ENCODE assay signal across 8 cellular contexts in the genomic region with DNA sequence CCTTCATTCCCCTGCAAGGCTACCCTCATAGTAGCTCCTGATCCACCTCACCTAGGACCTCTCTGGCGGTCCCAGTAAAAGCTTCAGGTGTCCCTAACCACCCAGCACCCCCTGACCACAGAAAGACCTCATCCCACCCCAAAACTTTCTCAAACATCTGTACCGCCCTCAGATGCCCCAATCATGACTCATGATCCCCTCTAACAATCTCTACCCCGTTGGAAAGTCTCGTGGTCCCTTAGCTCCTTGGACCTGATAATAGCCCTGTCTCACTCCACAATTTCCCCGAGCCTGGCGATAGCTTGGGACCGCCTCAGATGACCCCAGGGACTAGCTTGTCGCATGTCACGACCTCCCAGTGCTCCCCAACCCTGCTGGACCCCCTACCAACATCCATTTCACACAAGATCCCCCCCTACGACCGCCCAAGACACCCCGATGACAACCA. TPM values are rescaled to one million over a fixed set of nuclear protein-coding genes. Genes with fewer than 3 reads are reported as not detected.
DNase-seq lines count a peak whose midpoint lies in the region; ATAC-seq and TF ChIP-seq lines count a peak whose summit lies in the region.

No MANE protein-coding gene starts in this region.

- H3K27me3 ChIP-seq in layer of hippocampus (ENCODE audit: control insufficient read depth, insufficient read depth, low read length) (no peaks in the 10 kb centered on the region), thoracic aorta (replicated peaks; ENCODE audit: insufficient read depth) (no peaks in the 10 kb centered on the region)

- H3K4me1 ChIP-seq in thoracic aorta (ENCODE audit: control insufficient read depth in 1 of 2, low read depth in 2 of 2): peaks cover 18 to 24% of the 10 kb centered on the region in 2 donors

- DNase-seq in AG09309 (ENCODE audit: low read depth) (no peak), HT1080 (ENCODE audit: low read depth) (peak; percentile 21), thoracic aorta (ENCODE audit: low spot score) (no peak), retina (no peak), SIG-M5 (lab: John Stamatoyannopoulos, UW) (no peak)

- no peak for TF ChIP-seq CTCF in AG09309 (IDR thresholded peaks at IDR 0.05; ENCODE audit: control insufficient read depth, insufficient read depth, low read depth, low read length, missing control alignments)
- TF ChIP-seq CTCF in thoracic aorta (IDR thresholded peaks at IDR 0.05): no peak

- H3K4me3 ChIP-seq in AG09309 (ENCODE audit: control insufficient read depth, low read depth, low read length) (peak overlapping the region; percentile 96), thoracic aorta (peak overlapping the region; percentile 92)

- H3K27ac ChIP-seq in angular gyrus (ENCODE audit: low read depth, low read length) (peak overlapping the region; percentile 87), layer of hippocampus (ENCODE audit: low read depth, low read length) (peak overlapping the region; percentile 90), thoracic aorta (peak overlapping the region; percentile 81 to 83)

- ATAC-seq in thoracic aorta (ENCODE audit: insufficient number of reproducible peaks, low FRiP score, low read depth) (no peak), GM18519 (IDR thresholded peaks at IDR 0.05; ENCODE audit: low FRiP score, unreplicated experiment) (no peak)

- no peaks in the 10 kb centered on the region for H3K36me3 ChIP-seq in thoracic aorta

- no peaks in the 10 kb centered on the region for H3K9me3 ChIP-seq in thoracic aorta

RNA-seq across cellular contexts. Expression of a gene that starts 0.5 kb away (rescaled TPM):
- 220 and 283 TPM in 2 replicates for total RNA-seq in HT1080 (2014; rRNA removed; shearing (Covaris generic))
- 183 and 277 TPM in 2 replicates for polyA plus RNA-seq in HT1080 (2015; cell fraction: cytosol; rRNA removed)
- 78.8 and 116 TPM in 2 replicates for polyA plus RNA-seq in HT1080 (2015; cell fraction: nucleus; rRNA removed)
- 100 to 1,000 TPM in 1 of 2 donors, 10 to 100 TPM in 1; 83.2 to 177 TPM for total RNA-seq in thoracic aorta

RNA-seq across cellular contexts. Expression of a gene that starts 1.6 kb away (rescaled TPM):
- 0.90 and 1.3 TPM in 2 replicates for total RNA-seq in HT1080 (2014; rRNA removed; shearing (Covaris generic))
- 2.4 TPM in 2 replicates for polyA plus RNA-seq in HT1080 (2015; cell fraction: cytosol; rRNA removed)
- 5.6 and 9.3 TPM in 2 replicates for polyA plus RNA-seq in HT1080 (2015; cell fraction: nucleus; rRNA removed)
- total RNA-seq in thoracic aorta: 10 to 100 TPM; 13.3 to 13.6 TPM

RNA-seq across cellular contexts. Expression of a gene that starts 11.0 kb away (rescaled TPM):
- total RNA-seq in HT1080 (2014; rRNA removed; shearing (Covaris generic)): 0.71 and 0.73 TPM in 2 replicates
- 2.5 and 2.6 TPM in 2 replicates for polyA plus RNA-seq in HT1080 (2015; cell fraction: cytosol; rRNA removed)
- polyA plus RNA-seq in HT1080 (2015; cell fraction: nucleus; rRNA removed): 8.1 and 13.4 TPM in 2 replicates
- total RNA-seq in thoracic aorta: 10 to 100 TPM in 1 of 2 donors, 1 to 10 TPM in 1; 8.5 to 48.7 TPM

RNA-seq across cellular contexts. Expression of a gene that starts 32.7 kb away (rescaled TPM):
- total RNA-seq in HT1080 (2014; rRNA removed; shearing (Covaris generic)): not detected in 2 replicates
- polyA plus RNA-seq in HT1080 (2015; cell fraction: cytosol; rRNA removed): not detected in 2 replicates
- not detected in 2 replicates for polyA plus RNA-seq in HT1080 (2015; cell fraction: nucleus; rRNA removed)
- total RNA-seq in thoracic aorta: not detected

RNA-seq across cellular contexts. Expression of a gene that starts 51.8 kb away (rescaled TPM):
- not detected in 2 replicates for total RNA-seq in HT1080 (2014; rRNA removed; shearing (Covaris generic))
- 0.05 TPM in 1 of 2 replicates, not detected in the other for polyA plus RNA-seq in HT1080 (2015; cell fraction: cytosol; rRNA removed)
- polyA plus RNA-seq in HT1080 (2015; cell fraction: nucleus; rRNA removed): 0.35 TPM in 1 of 2 replicates, not detected in the other
- total RNA-seq in thoracic aorta: not detected
